19 cellular contexts compared by ENCODE assay signal in genomic region chr14:50015708-50016107, GRCh38.
"Had no signal": no experiment of that assay in that cellular context is flagged by ENCODE, and none has a peak within 500 bp of the region (broad histone marks: within the 10 kb centered on the region; RNA-seq: fewer than 3 reads in every experiment).

No MANE protein-coding gene starts in this region.

- H3K36me3 Mint-ChIP-seq: mesothelial cell of epicardium had no signal

- H3K4me3 ChIP-seq: lung, ovary, right lobe of liver, smooth muscle cell, thoracic aorta, uterus had no signal

- H3K9me3 ChIP-seq: ovary, right lobe of liver, uterus had no signal

- H3K27me3 Mint-ChIP-seq: activated naive CD8-positive, alpha-beta T cell treated with anti-CD3 and anti-CD28 coated beads for 36 hours had no signal

- H3K27me3 ChIP-seq: ovary, right lobe of liver, uterus had no signal

- H3K36me3 ChIP-seq: ovary, right lobe of liver, thoracic aorta, uterus had no signal

- H3K27ac ChIP-seq: ovary, right lobe of liver, thoracic aorta, uterus had no signal

- H3K4me1 Mint-ChIP-seq: endodermal cell had no signal

- ATAC-seq: left colon, right lobe of liver had no signal

- DNase-seq: activated CD4-positive, alpha-beta T cell treated with anti-CD3 and anti-CD28 coated beads for 4 hours; activated gamma-delta T cell; activated naive CD8-positive, alpha-beta T cell treated with anti-CD3 and anti-CD28 coated beads for 36 hours; aorta; endodermal cell; head of caudate nucleus; left colon; ovary; right lobe of liver; stimulated activated CD4-positive, alpha-beta T cell treated with anti-CD3 and anti-CD28 coated beads, Interleukin-4, amount 100 ng/mL, for 4 hours; stimulated activated CD8-positive, alpha-beta memory T cell treated with anti-CD3 and anti-CD28 coated beads, Interleukin-4, amount 100 ng/mL, for 48 hours; uterus had no signal

- FAIRE-seq: bronchial epithelial cell, frontal cortex had no signal

- H3K4me3 Mint-ChIP-seq: activated naive CD8-positive, alpha-beta T cell treated with anti-CD3 and anti-CD28 coated beads for 36 hours; endodermal cell; mesothelial cell of epicardium; T-helper 1 cell treated with Interleukin-12 subunit alpha and Interleukin-12 subunit beta and Interleukin-4 antibody, amounts not matched to agents 30 μg/mL and 1 μg/mL, for 36 hours had no signal

- H3K27ac Mint-ChIP-seq: activated naive CD8-positive, alpha-beta T cell treated with anti-CD3 and anti-CD28 coated beads for 36 hours; endodermal cell; mesothelial cell of epicardium; T-helper 1 cell treated with Interleukin-12 subunit alpha and Interleukin-12 subunit beta and Interleukin-4 antibody, amounts not matched to agents 30 μg/mL and 1 μg/mL, for 36 hours had no signal
